In genomic region chr3:195102609-195103467, GRCh38 we compare ENCODE assay signal across 1 cellular context.
TF ChIP-seq lines count a peak whose summit lies in the region.

No MANE protein-coding gene starts in this region.

TF ChIP-seq in IMR-90, 13 proteins besides CTCF, POLR2A, EP300 and RAD21 (continued from another document):
- TF ChIP-seq ELK1 (IDR thresholded peaks at IDR 0.05; ENCODE audit: borderline replicate concordance, low read depth, low read length) (no peak), BHLHE40 (IDR thresholded peaks at IDR 0.05; ENCODE audit: low read depth, low read length) (peak; percentile 90)
